Comparison of ENCODE assay signal across 1 cellular context in genomic region chr2:9552491-9553178, GRCh38.
A peak's percentile ranks its signal among the peaks of the same experiment; 100 is the strongest.
TF ChIP-seq lines count a peak whose summit lies in the region.

No MANE protein-coding gene starts in this region.

TF ChIP-seq in IMR-90, 13 proteins besides CTCF, POLR2A, EP300 and RAD21 (continued from another document):
- TF ChIP-seq BHLHE40 (IDR thresholded peaks at IDR 0.05; ENCODE audit: low read depth, low read length) (peak; percentile 46; the same call in 1 of the 2 replicates), MAFK (IDR thresholded peaks at IDR 0.05; ENCODE audit: low read depth, low read length) (peak; percentile 28; the same call in 1 of the 2 replicates), SMC3 (IDR thresholded peaks at IDR 0.05; ENCODE audit: low read depth, low read length) (no peak), RFX5 (IDR thresholded peaks at IDR 0.05; ENCODE audit: low read depth, low read length) (no peak), NFE2L2 (IDR thresholded peaks at IDR 0.05; ENCODE audit: low read depth, low read length) (peak; percentile 92)
